ENCODE assay signal across 10 cellular contexts in the genomic region with DNA sequence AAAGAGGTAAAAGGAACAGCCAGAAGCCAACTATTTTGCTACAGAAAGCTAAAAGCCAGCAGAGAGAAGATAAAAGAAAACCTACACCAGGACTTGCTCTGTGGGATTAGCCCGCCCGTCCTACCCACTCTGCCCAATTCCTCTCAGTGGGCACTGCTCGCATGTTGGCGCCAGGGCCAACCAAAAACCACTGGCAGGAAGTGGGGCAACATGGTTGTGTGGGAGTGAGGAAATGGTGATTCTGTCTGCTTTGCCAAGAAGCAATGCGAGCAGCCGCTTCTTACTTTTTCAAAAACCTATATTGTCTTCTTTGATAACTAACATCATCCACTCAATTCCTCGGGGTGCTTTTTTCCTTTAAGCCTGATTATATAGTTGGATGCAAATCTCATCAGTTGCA. TPM values are rescaled to one million over a fixed set of nuclear protein-coding genes. Genes with fewer than 3 reads are reported as not detected.
DNase-seq lines count a peak whose midpoint lies in the region; ATAC-seq and TF ChIP-seq lines count a peak whose summit lies in the region.
"Had no signal": no experiment of that assay in that cellular context is flagged by ENCODE, and none has a peak within 500 bp of the region (broad histone marks: within the 10 kb centered on the region; RNA-seq: fewer than 3 reads in every experiment).

No MANE protein-coding gene starts in this region.

- DNase-seq in activated naive CD4-positive, alpha-beta T cell treated with Interleukin-2 at 50 U/mL for 16 hours = peak; percentile 60
- no peak for DNase-seq in activated naive CD4-positive, alpha-beta T cell treated with anti-CD3 and anti-CD28 coated beads, Interleukin-2, amount 50 U/mL, for 16 hours
- peak; percentile 75 for DNase-seq in activated CD8-positive, alpha-beta memory T cell treated with anti-CD3 and anti-CD28 coated beads for 24 hours
- DNase-seq in left lung = peak in 1 of 2 donors; percentile 83
- no peak for DNase-seq in midbrain (lab: John Stamatoyannopoulos, UW)
- DNase-seq: ACHN, SJCRH30 had no signal

- H3K36me3 ChIP-seq in left lung (peaks cover 0 to 41% of the 10 kb centered on the region in 2 donors), thymus (ENCODE audit: control insufficient read depth, insufficient read depth) (peaks cover 24% of the 10 kb centered on the region)
- H3K36me3 ChIP-seq: SJCRH30 had no signal

- ATAC-seq in left lung (peak; percentile 9), HG02981 (IDR thresholded peaks at IDR 0.05; ENCODE audit: unreplicated experiment) (no peak), HG02973 (IDR thresholded peaks at IDR 0.05; ENCODE audit: unreplicated experiment) (no peak)

- peak overlapping the region in 1 of 2 donors; percentile 61 for H3K27ac ChIP-seq in left lung
- peak overlapping the region; percentile 80 for H3K27ac ChIP-seq in thymus (ENCODE audit: low read depth)
- H3K27ac ChIP-seq: SJCRH30 had no signal

- intact Hi-C loops in left lung (cut with DNase I) = no loop called here

- WGBS in thymus = 9% methylated on average over 7 of the region's 7 CpGs

- peaks cover 17 to 54% of the 10 kb centered on the region in 2 donors for H3K4me1 ChIP-seq in left lung
- H3K4me1 ChIP-seq in thymus (ENCODE audit: control insufficient read depth, insufficient read depth, low read length) = peaks cover 44% of the 10 kb centered on the region
- H3K4me1 ChIP-seq: SJCRH30 had no signal

- H3K27me3 ChIP-seq in left lung (no peaks in the 10 kb centered on the region), thymus (ENCODE audit: control insufficient read depth, insufficient read depth) (no peaks in the 10 kb centered on the region)
- H3K27me3 ChIP-seq: SJCRH30 had no signal

- H3K4me3 ChIP-seq in left lung = no peak overlapping the region
- peak overlapping the region; percentile 8 for H3K4me3 ChIP-seq in thymus (ENCODE audit: low read length)
- H3K4me3 ChIP-seq: SJCRH30 had no signal

- no peak for TF ChIP-seq CTCF in left lung (IDR thresholded peaks at IDR 0.05)

- H3K9me3 ChIP-seq in left lung (no peaks in the 10 kb centered on the region), thymus (ENCODE audit: control insufficient read depth) (no peaks in the 10 kb centered on the region)
- H3K9me3 ChIP-seq: SJCRH30 had no signal

RNA-seq across cellular contexts. Expression of gene APOA1, which starts 14.2 kb away (rescaled TPM):
- under 1 TPM; 0.50 to 0.90 TPM for total RNA-seq in left lung
- 12.3 TPM for polyA plus RNA-seq in thymus
- total RNA-seq: SJCRH30 had no signal

RNA-seq across cellular contexts. Expression of gene APOC3, which starts 21.9 kb away (rescaled TPM):
- total RNA-seq in left lung = not detected
- polyA plus RNA-seq in thymus = 9.8 TPM
- total RNA-seq: SJCRH30 had no signal

RNA-seq across cellular contexts. Expression of gene APOA4, which starts 28.5 kb away (rescaled TPM):
- not detected for total RNA-seq in left lung
- 3.2 TPM for polyA plus RNA-seq in thymus
- total RNA-seq: SJCRH30 had no signal

RNA-seq across cellular contexts. Expression of gene APOA5, which starts 60.0 kb away (rescaled TPM):
- not detected for total RNA-seq in left lung
- polyA plus RNA-seq in thymus = 0.07 TPM
- total RNA-seq: SJCRH30 had no signal

Comparison
In these comparisons a context has a peak if more than half of its experiments do, and no peak if none do; other contexts are left out.
1. DNase-seq: peak in activated naive CD4-positive, alpha-beta T cell treated with Interleukin-2 at 50 U/mL for 16 hours (single experiment) and activated CD8-positive, alpha-beta memory T cell treated with anti-CD3 and anti-CD28 coated beads for 24 hours (single experiment); none in activated naive CD4-positive, alpha-beta T cell treated with anti-CD3 and anti-CD28 coated beads, Interleukin-2, amount 50 U/mL, for 16 hours (single experiment) and midbrain (single experiment).